ENCODE assay signal across 21 cellular contexts in the genomic region with DNA sequence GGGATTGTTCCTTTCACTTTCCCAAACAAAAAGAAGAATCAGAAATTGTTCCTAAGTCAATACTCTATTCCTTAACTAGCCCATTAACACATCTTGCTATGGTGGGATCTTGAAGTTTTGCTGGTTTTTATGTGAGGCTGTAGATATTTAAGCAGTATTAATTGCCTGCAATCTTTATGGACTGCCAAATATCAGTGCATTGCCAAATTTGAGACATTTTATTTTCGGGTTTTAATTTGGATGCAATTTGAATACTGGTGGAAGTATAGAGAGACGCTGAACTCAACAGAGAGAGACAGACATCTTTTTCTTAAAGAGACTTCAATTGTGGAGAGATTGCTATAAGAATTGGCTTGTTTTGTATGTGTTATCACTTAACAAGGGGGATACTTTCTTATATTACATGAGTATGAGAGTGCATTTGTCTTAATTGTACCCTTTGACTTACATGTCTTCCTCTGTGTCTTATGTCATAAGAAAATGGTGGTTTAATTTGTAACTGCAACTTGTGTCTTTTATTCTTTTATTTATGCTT. TPM values are rescaled to one million over a fixed set of nuclear protein-coding genes. Genes with fewer than 3 reads are reported as not detected.
"Had no signal": no experiment of that assay in that cellular context is flagged by ENCODE, and none has a peak within 500 bp of the region (broad histone marks: within the 10 kb centered on the region; RNA-seq: fewer than 3 reads in every experiment).

No MANE protein-coding gene starts in this region.

- H3K27me3 ChIP-seq: body of pancreas, sigmoid colon, suprapubic skin, vagina had no signal

- H3K4me1 Mint-ChIP-seq: activated CD4-positive, alpha-beta memory T cell treated with anti-CD3 and anti-CD28 coated beads, Interleukin-2, amount 10 ng/mL, durations not matched to agents 7 days and 5 days; activated CD8-positive, alpha-beta memory T cell treated with anti-CD3 and anti-CD28 coated beads, Interleukin-2, amount 10 ng/mL, durations not matched to agents 7 days and 5 days; activated naive CD8-positive, alpha-beta T cell treated with anti-CD3 and anti-CD28 coated beads, Interleukin-2, amount 10 ng/mL, durations not matched to agents 7 days and 5 days; naive thymus-derived CD4-positive, alpha-beta T cell had no signal

- H3K27ac Mint-ChIP-seq: activated CD4-positive, alpha-beta memory T cell treated with anti-CD3 and anti-CD28 coated beads, Interleukin-2, amount 10 ng/mL, durations not matched to agents 7 days and 5 days; activated CD8-positive, alpha-beta memory T cell treated with anti-CD3 and anti-CD28 coated beads, Interleukin-2, amount 10 ng/mL, durations not matched to agents 7 days and 5 days; activated naive CD8-positive, alpha-beta T cell treated with anti-CD3 and anti-CD28 coated beads, Interleukin-2, amount 10 ng/mL, durations not matched to agents 7 days and 5 days; naive thymus-derived CD4-positive, alpha-beta T cell had no signal

- H3K27me3 Mint-ChIP-seq: activated CD4-positive, alpha-beta memory T cell treated with anti-CD3 and anti-CD28 coated beads, Interleukin-2, amount 10 ng/mL, durations not matched to agents 7 days and 5 days; activated CD8-positive, alpha-beta memory T cell treated with anti-CD3 and anti-CD28 coated beads, Interleukin-2, amount 10 ng/mL, durations not matched to agents 7 days and 5 days; activated naive CD8-positive, alpha-beta T cell treated with anti-CD3 and anti-CD28 coated beads, Interleukin-2, amount 10 ng/mL, durations not matched to agents 7 days and 5 days had no signal

- H2AFZ ChIP-seq: parathyroid adenoma had no signal

- H3K9me3 ChIP-seq: body of pancreas, heart right ventricle, sigmoid colon, suprapubic skin, vagina had no signal

- H3K27ac ChIP-seq: body of pancreas, coronary artery, heart right ventricle, parathyroid adenoma, sigmoid colon, suprapubic skin, vagina had no signal

- H3K4me3 Mint-ChIP-seq: activated CD4-positive, alpha-beta memory T cell treated with anti-CD3 and anti-CD28 coated beads, Interleukin-2, amount 10 ng/mL, durations not matched to agents 7 days and 5 days; activated CD8-positive, alpha-beta memory T cell treated with anti-CD3 and anti-CD28 coated beads, Interleukin-2, amount 10 ng/mL, durations not matched to agents 7 days and 5 days; activated naive CD8-positive, alpha-beta T cell treated with anti-CD3 and anti-CD28 coated beads, Interleukin-2, amount 10 ng/mL, durations not matched to agents 7 days and 5 days; naive thymus-derived CD4-positive, alpha-beta T cell had no signal

- H3K36me3 Mint-ChIP-seq: activated CD8-positive, alpha-beta memory T cell treated with anti-CD3 and anti-CD28 coated beads, Interleukin-2, amount 10 ng/mL, durations not matched to agents 7 days and 5 days; activated naive CD8-positive, alpha-beta T cell treated with anti-CD3 and anti-CD28 coated beads, Interleukin-2, amount 10 ng/mL, durations not matched to agents 7 days and 5 days; naive thymus-derived CD4-positive, alpha-beta T cell had no signal

- H3K36me3 ChIP-seq: heart right ventricle, sigmoid colon, suprapubic skin, vagina had no signal

- ATAC-seq: activated CD8-positive, alpha-beta memory T cell treated with anti-CD3 and anti-CD28 coated beads, Interleukin-2, amount 10 ng/mL, durations not matched to agents 7 days and 5 days; body of pancreas; heart right ventricle; naive thymus-derived CD4-positive, alpha-beta T cell had no signal

- H3K4me3 ChIP-seq: body of pancreas, coronary artery, heart right ventricle, sigmoid colon, suprapubic skin, vagina had no signal

- H3K9ac ChIP-seq: parathyroid adenoma had no signal

- H3K4me1 ChIP-seq: body of pancreas, heart right ventricle, parathyroid adenoma, sigmoid colon, vagina had no signal

- H3K79me2 ChIP-seq: parathyroid adenoma had no signal

- H3K9me3 Mint-ChIP-seq: activated CD4-positive, alpha-beta memory T cell treated with anti-CD3 and anti-CD28 coated beads, Interleukin-2, amount 10 ng/mL, durations not matched to agents 7 days and 5 days; activated naive CD8-positive, alpha-beta T cell treated with anti-CD3 and anti-CD28 coated beads, Interleukin-2, amount 10 ng/mL, durations not matched to agents 7 days and 5 days had no signal

- DNase-seq: activated CD4-positive, alpha-beta memory T cell treated with anti-CD3 and anti-CD28 coated beads, Interleukin-2, amount 10 ng/mL, durations not matched to agents 7 days and 5 days; activated CD4-positive, alpha-beta T cell treated with anti-CD3 and anti-CD28 coated beads for 48 hours; activated CD4-positive, CD25-positive, alpha-beta regulatory T cell; activated CD8-positive, alpha-beta memory T cell treated with anti-CD3 and anti-CD28 coated beads, Interleukin-2, amount 10 ng/mL, durations not matched to agents 7 days and 5 days; activated naive CD4-positive, alpha-beta T cell treated with Interleukin-2 at 50 U/mL for 16 hours; activated naive CD8-positive, alpha-beta T cell treated with anti-CD3 and anti-CD28 coated beads, Interleukin-2, amount 10 ng/mL, durations not matched to agents 7 days and 5 days; amygdala; body of pancreas; central memory CD4-positive, alpha-beta T cell; heart right ventricle; mesendoderm; naive thymus-derived CD4-positive, alpha-beta T cell; sigmoid colon; stimulated activated CD8-positive, alpha-beta memory T cell treated with anti-CD3 and anti-CD28 coated beads, Interleukin-4, amount 100 ng/mL, for 48 hours; stimulated activated naive CD4-positive, alpha-beta T cell; trophoblast cell had no signal

RNA-seq across cellular contexts. Expression of a gene that starts 10.0 kb away (rescaled TPM):
- total RNA-seq: activated CD4-positive, alpha-beta memory T cell treated with anti-CD3 and anti-CD28 coated beads, Interleukin-2, amount 10 ng/mL, durations not matched to agents 7 days and 5 days; renal cortical epithelial cell had no signal
- polyA plus RNA-seq: naive thymus-derived CD4-positive, alpha-beta T cell had no signal
